In genomic region chr12:23474438-23475000, GRCh38 we compare ENCODE assay signal across 13 cellular contexts.
DNase-seq lines count a peak whose midpoint lies in the region; ATAC-seq and TF ChIP-seq lines count a peak whose summit lies in the region.
"Had no signal": no experiment of that assay in that cellular context is flagged by ENCODE, and none has a peak within 500 bp of the region (broad histone marks: within the 10 kb centered on the region; RNA-seq: fewer than 3 reads in every experiment).

No MANE protein-coding gene starts in this region.

- TF ChIP-seq RAD21 in IMR-90 (IDR thresholded peaks at IDR 0.05; ENCODE audit: low read length) = no peak

- no peaks in the 10 kb centered on the region for H3K9me3 ChIP-seq in IMR-90 (ENCODE audit: control insufficient read depth, insufficient read depth, low read length)
- peaks cover 0 to 14% (median 0%) of the 10 kb centered on the region in 3 donors for H3K9me3 ChIP-seq in gastroesophageal sphincter
- peaks cover 3% of the 10 kb centered on the region for H3K9me3 ChIP-seq in trophoblast cell (ENCODE audit: insufficient read depth, low read depth, low read length)
- H3K9me3 ChIP-seq in BE2C = no peaks in the 10 kb centered on the region

- H4K5ac ChIP-seq in IMR-90 (ENCODE audit: low read depth, low read length) = no peak overlapping the region

- H2AFZ ChIP-seq in IMR-90 (replicated peaks; ENCODE audit: low read length, poor library complexity) (no peak overlapping the region), trophoblast cell (ENCODE audit: insufficient read depth, low read length, poor library complexity) (no peak overlapping the region)

- no TSS peak for BruUV-seq in IMR-90 (replicated peaks; lab: Mats Ljungman, UMichigan)

- H3K79me2 ChIP-seq in trophoblast cell (ENCODE audit: control insufficient read depth, insufficient read depth, low read length, poor library complexity) = no peaks in the 10 kb centered on the region

- H3K18ac ChIP-seq in IMR-90 (ENCODE audit: low read depth, low read length) = no peak overlapping the region
- no peak overlapping the region for H3K18ac ChIP-seq in trophoblast cell (ENCODE audit: low read length)

- CTCF ChIA-PET in IMR-90 (lab: Yijun Ruan, JAX) = interaction anchor here (0.6 kb wide), 1 partner anchor 14 kb away, joined by 3 read pairs; no protein-coding TSS in a partner anchor

- H3K4me3 ChIP-seq in IMR-90 (ENCODE audit: insufficient read depth, low read depth, low read length) = no peak overlapping the region
- no peak overlapping the region for H3K4me3 ChIP-seq in gastroesophageal sphincter
- H3K4me3 ChIP-seq in trophoblast cell (ENCODE audit: low read depth, low read length) = peak overlapping the region; percentile 61
- H3K4me3 ChIP-seq in BE2C (ENCODE audit: low read depth, low read length) = no peak overlapping the region

- TF ChIP-seq POLR2A in IMR-90 (IDR thresholded peaks at IDR 0.05; ENCODE audit: low read depth, low read length) = no peak
- no peak for TF ChIP-seq POLR2A in gastroesophageal sphincter (IDR thresholded peaks at IDR 0.05)

- no peak overlapping the region for H3K4me2 ChIP-seq in IMR-90 (ENCODE audit: low read depth, low read length)
- H3K4me2 ChIP-seq in trophoblast cell (ENCODE audit: low read length) = no peak overlapping the region

- H2AK9ac ChIP-seq in IMR-90 (replicated peaks; ENCODE audit: low read depth, low read length, poor library complexity) = peak overlapping the region; percentile 16

- DNase-seq in IMR-90 (no peak), trophoblast cell (no peak), kidney tubule cell (ENCODE audit: low spot score) (no peak), NCI-H526 treated with DMSO at 0.1 percent for 48 hours (lab: John Stamatoyannopoulos, UW) (no peak), BE2C (no peak)
- DNase-seq: CD8-positive, alpha-beta T cell; COR-L47; DMS153; DMS79 treated with DMSO at 0.1 percent for 48 hours; EL had no signal

- H3K27ac ChIP-seq in IMR-90 (ENCODE audit: insufficient read depth, low read length) (no peak overlapping the region), gastroesophageal sphincter (no peak overlapping the region), trophoblast cell (ENCODE audit: low read depth, low read length) (no peak overlapping the region)

- H4K12ac ChIP-seq in trophoblast cell (ENCODE audit: low read depth, low read length) = no peak overlapping the region

- H3K4me1 ChIP-seq in IMR-90 (ENCODE audit: control insufficient read depth, insufficient read depth, low read length) = no peaks in the 10 kb centered on the region
- H3K4me1 ChIP-seq in gastroesophageal sphincter = no peaks in the 10 kb centered on the region
- H3K4me1 ChIP-seq in trophoblast cell (ENCODE audit: control insufficient read depth in 1 of 2, insufficient read depth in 2 of 2, low read length in 2 of 2) = peaks cover 9% of the 10 kb centered on the region in 2 experiments
- H3K4me1 ChIP-seq in BE2C = no peaks in the 10 kb centered on the region

- H2BK120ac ChIP-seq in IMR-90 (ENCODE audit: low read depth, low read length) (no peak overlapping the region), trophoblast cell (ENCODE audit: insufficient read depth, low read length, poor library complexity) (no peak overlapping the region)

- H3K36me3 ChIP-seq in IMR-90 (ENCODE audit: control insufficient read depth, insufficient read depth, low read length) = no peaks in the 10 kb centered on the region
- H3K36me3 ChIP-seq in gastroesophageal sphincter = no peaks in the 10 kb centered on the region
- H3K36me3 ChIP-seq in trophoblast cell (ENCODE audit: control insufficient read depth in 1 of 2, insufficient read depth in 2 of 2, low read length in 2 of 2) = no peaks in the 10 kb centered on the region
- no peaks in the 10 kb centered on the region for H3K36me3 ChIP-seq in BE2C

- H4K20me1 ChIP-seq in IMR-90 (ENCODE audit: insufficient read depth, low read length) = no peaks in the 10 kb centered on the region

- in situ Hi-C loops in IMR-90 (cut with MboI; ENCODE audit: low sequenced_read_pairs) = no loop called here

- H2BK12ac ChIP-seq in trophoblast cell (ENCODE audit: low read length) = no peak overlapping the region

- TF ChIP-seq CTCF in IMR-90 (conservative IDR thresholded peaks at IDR 0.05; ENCODE audit: low read depth, low read length) (no peak), gastroesophageal sphincter (IDR thresholded peaks at IDR 0.05) (no peak), BE2C (IDR thresholded peaks at IDR 0.05; ENCODE audit: low read depth, low read length) (no peak)

- H3K9ac ChIP-seq in IMR-90 (ENCODE audit: low read depth, low read length) (no peak overlapping the region), trophoblast cell (ENCODE audit: low read length) (peak overlapping the region; percentile 74)

- POLR2A ChIA-PET in IMR-90 (lab: Charles Lee; ENCODE audit: unreplicated experiment) = no interaction called here

- H4K91ac ChIP-seq in IMR-90 (ENCODE audit: insufficient read depth, low read depth, low read length) = no peak overlapping the region
- H4K91ac ChIP-seq in trophoblast cell (ENCODE audit: low read depth, low read length) = no peak overlapping the region

- TF ChIP-seq EP300 in gastroesophageal sphincter (IDR thresholded peaks at IDR 0.05) = no peak

- no peak for ATAC-seq in IMR-90 (ENCODE audit: low read depth)
- ATAC-seq in gastroesophageal sphincter = peak; percentile 22
- ATAC-seq in GM21423 (IDR thresholded peaks at IDR 0.05; ENCODE audit: unreplicated experiment) = no peak
- ATAC-seq: CD8-positive, alpha-beta T cell; HCT116 had no signal

- H3K14ac ChIP-seq in IMR-90 (replicated peaks; ENCODE audit: low read depth, low read length) = no peak overlapping the region
- no peak overlapping the region for H3K14ac ChIP-seq in trophoblast cell (ENCODE audit: low read length)

- no peak overlapping the region for H3K23ac ChIP-seq in IMR-90 (ENCODE audit: low read depth, low read length)
- peak overlapping the region; percentile 40 for H3K23ac ChIP-seq in trophoblast cell (ENCODE audit: low read length)

- no peak overlapping the region for H2AK5ac ChIP-seq in IMR-90 (ENCODE audit: low read depth, low read length)
- H2AK5ac ChIP-seq in trophoblast cell (ENCODE audit: low read length) = no peak overlapping the region

- H2BK20ac ChIP-seq in IMR-90 (ENCODE audit: low read depth, low read length) = no peak overlapping the region

- H3K9me1 ChIP-seq in IMR-90 (ENCODE audit: insufficient read depth, low read length) = no peaks in the 10 kb centered on the region

- H2BK5ac ChIP-seq in IMR-90 (ENCODE audit: low read depth, low read length, poor library complexity, severe bottlenecking) = no peak overlapping the region
- H2BK5ac ChIP-seq in trophoblast cell (ENCODE audit: low read depth, low read length, poor library complexity) = no peak overlapping the region

- H3K79me1 ChIP-seq in IMR-90 (ENCODE audit: low read depth in 1 of 2, low read length in 2 of 2) (no peaks in the 10 kb centered on the region), trophoblast cell (ENCODE audit: low read length) (no peaks in the 10 kb centered on the region)

- H4K8ac ChIP-seq in IMR-90 (ENCODE audit: low read depth in 2 of 2, low read length in 2 of 2) (no peak overlapping the region), trophoblast cell (ENCODE audit: low read depth, low read length) (no peak overlapping the region)

- intact Hi-C loops in IMR-90 (cut with micrococcal nuclease) = no loop called here

- 80% methylated on average over 1 of the region's 6 CpGs; no CpG with 5 or more reads in 1 of the 2 experiments for WGBS in IMR-90 (ENCODE audit: extremely low coverage in 2 of 2, insufficient read length in 1 of 2), 2 experiments
- WGBS in gastroesophageal sphincter (ENCODE audit: low coverage in 1 of 2), 2 donors = 83 to 93% methylated on average over 1 to 3 of the region's 6 CpGs
- no CpG with 5 or more reads among the region's 6 CpGs for WGBS in trophoblast cell (ENCODE audit: extremely low coverage, insufficient coverage, insufficient read length)

- H3K27me3 ChIP-seq in IMR-90 (ENCODE audit: control insufficient read depth, insufficient read depth, low read length) (no peaks in the 10 kb centered on the region), gastroesophageal sphincter (no peaks in the 10 kb centered on the region), trophoblast cell (ENCODE audit: insufficient read depth, low read length) (no peaks in the 10 kb centered on the region), BE2C (no peaks in the 10 kb centered on the region)

- no peak overlapping the region for H2BK15ac ChIP-seq in IMR-90 (ENCODE audit: low read depth, low read length)

- H3K4ac ChIP-seq in IMR-90 (ENCODE audit: low read depth, low read length) (no peak overlapping the region), trophoblast cell (ENCODE audit: low read depth, low read length) (no peak overlapping the region)

- H3K56ac ChIP-seq in IMR-90 (ENCODE audit: extremely low read depth, insufficient read depth, low read length) = no peak overlapping the region

- dilution Hi-C loops in IMR-90 (cut with HindIII; ENCODE audit: low sequenced_read_pairs, unreplicated experiment) = no loop called here

TF ChIP-seq in IMR-90, 13 proteins besides CTCF, POLR2A, EP300 and RAD21:
- no peak for TF ChIP-seq USF2 (IDR thresholded peaks at IDR 0.05; ENCODE audit: low read depth, low read length)
- no peak for TF ChIP-seq RCOR1 (IDR thresholded peaks at IDR 0.05; ENCODE audit: insufficient replicate concordance, low read length)
- TF ChIP-seq CEBPB (IDR thresholded peaks at IDR 0.05; ENCODE audit: low read depth, low read length) = no peak
